In genomic region chr2:229179598-229179997, GRCh38 we compare ENCODE assay signal across 12 cellular contexts.
"Had no signal": no experiment of that assay in that cellular context is flagged by ENCODE, and none has a peak within 500 bp of the region (broad histone marks: within the 10 kb centered on the region; RNA-seq: fewer than 3 reads in every experiment).

No MANE protein-coding gene starts in this region.

- H3K4me3 ChIP-seq: breast epithelium, left lung, ovary, transverse colon had no signal

- H3K4me3 Mint-ChIP-seq: neural crest cell had no signal

- H3K27ac ChIP-seq: left lung, ovary, transverse colon had no signal

- H3K9me3 ChIP-seq: breast epithelium, ovary, transverse colon had no signal

- H3K27me3 ChIP-seq: breast epithelium, left lung, ovary, transverse colon had no signal

- H3K27ac Mint-ChIP-seq: activated T-helper 2 cell treated with anti-CD3 and anti-CD28 coated beads, Interferon-gamma antibody, Interleukin-2, Interleukin-4, amounts not matched to agents 10 μg/mL and 5 μg/mL and 100 μg/mL, durations not matched to agents 14 hours and 24 hours and 36 hours had no signal

- H3K4me1 ChIP-seq: breast epithelium had no signal

- H3K4me1 Mint-ChIP-seq: neural crest cell had no signal

- H3K36me3 ChIP-seq: breast epithelium, left lung, ovary, transverse colon had no signal

- DNase-seq: activated naive CD4-positive, alpha-beta T cell treated with anti-CD3 and anti-CD28 coated beads, Interleukin-2, amount 50 U/mL, for 16 hours; amniotic stem cell; glutamatergic neuron; left lung; ovary; retina; small intestine; T-helper 2 cell; transverse colon had no signal
